ENCODE assay signal across 28 cellular contexts in genomic region chr6:165800337-165800736, GRCh38.
DNase-seq lines count a peak whose midpoint lies in the region; ATAC-seq, FAIRE-seq and TF ChIP-seq lines count a peak whose summit lies in the region.
"Had no signal": no experiment of that assay in that cellular context is flagged by ENCODE, and none has a peak within 500 bp of the region (broad histone marks: within the 10 kb centered on the region; RNA-seq: fewer than 3 reads in every experiment).

No MANE protein-coding gene starts in this region.

- TF ChIP-seq CTCF in mucosa of descending colon (IDR thresholded peaks at IDR 0.05): no peak
- TF ChIP-seq CTCF in left lung (IDR thresholded peaks at IDR 0.05): no peak

- H3K36me3 ChIP-seq in mucosa of descending colon (ENCODE audit: low read depth) (no peaks in the 10 kb centered on the region), GM23248 (ENCODE audit: low read depth) (no peaks in the 10 kb centered on the region), left lung (no peaks in the 10 kb centered on the region)
- H3K36me3 ChIP-seq: BLaER1 treated with 17β-estradiol and CSF1 and Interleukin-3, amounts not matched to agents 10 nM and 100 nM; pancreas; stomach; thyroid gland had no signal

- peak; percentile 11 for ATAC-seq in sciatic nerve
- ATAC-seq in mucosa of descending colon: no peak
- no peak for ATAC-seq in left lung
- ATAC-seq: GM12878, natural killer cell had no signal

- 39 to 57% methylated on average over 10 of the region's 10 CpGs for WGBS in GM23248 (ENCODE audit: low coverage in 1 of 2, low lambda C conversion rate in 2 of 2, missing lambda C conversion rate in 2 of 2), 2 experiments

- DNase-seq in HTR-8/SVneo (ENCODE audit: insufficient read length, low spot score) (peak; percentile 56), caudate nucleus (lab: John Stamatoyannopoulos, UW) (no peak), hepatic stellate cell (ENCODE audit: low spot score) (peak; percentile 56), sciatic nerve (ENCODE audit: low spot score) (no peak), mucosa of descending colon (no peak), GM23248 (no peak), left lung (no peak)
- DNase-seq: activated CD4-positive, alpha-beta memory T cell treated with anti-CD3 and anti-CD28 coated beads for 36 hours; activated CD4-positive, alpha-beta T cell treated with anti-CD3 and anti-CD28 coated beads for 1 hour; activated CD8-positive, alpha-beta memory T cell treated with anti-CD3 and anti-CD28 coated beads, Interleukin-2, amount 50 U/mL, for 4 hours; activated naive CD4-positive, alpha-beta T cell; H9; Karpas-422; MV-4-11; natural killer cell; NCI-H1436; NCI-H2081 treated with DMSO at 0.1 percent for 48 hours; NCI-H226; NCI-H69; pancreas; PC-9; SHP77; stimulated activated CD8-positive, alpha-beta memory T cell treated with anti-CD3 and anti-CD28 coated beads, Interleukin-4, amount 100 ng/mL, for 48 hours; stomach; T-helper 2 cell; thyroid gland had no signal

- H2AFZ ChIP-seq in GM23248: no peak overlapping the region
- H2AFZ ChIP-seq: PC-9 had no signal

- no peaks in the 10 kb centered on the region for H3K27me3 ChIP-seq in GM23248 (replicated peaks; ENCODE audit: insufficient read depth)
- H3K27me3 ChIP-seq in left lung: peaks cover 0 to 17% of the 10 kb centered on the region in 2 donors
- H3K27me3 ChIP-seq: pancreas, thyroid gland had no signal

- H4K20me1 ChIP-seq in GM23248 (ENCODE audit: insufficient read depth): no peaks in the 10 kb centered on the region
- H4K20me1 ChIP-seq: BLaER1 treated with 17β-estradiol and CSF1 and Interleukin-3, amounts not matched to agents 10 nM and 100 nM had no signal

- no peak for FAIRE-seq in HTR-8/SVneo (lab: Jason Lieb, UNC)
- FAIRE-seq: GM12878, pancreas had no signal

- no peaks in the 10 kb centered on the region for H3K9me2 ChIP-seq in GM23248 (ENCODE audit: insufficient read depth)

- no peaks in the 10 kb centered on the region for H3K4me1 ChIP-seq in mucosa of descending colon (ENCODE audit: low read depth)
- H3K4me1 ChIP-seq in GM23248 (ENCODE audit: insufficient read depth): no peaks in the 10 kb centered on the region
- H3K4me1 ChIP-seq in left lung: no peaks in the 10 kb centered on the region
- H3K4me1 ChIP-seq: pancreas, thyroid gland had no signal

- H3F3A ChIP-seq in GM23248 (ENCODE audit: insufficient read depth): no peaks in the 10 kb centered on the region

- H3K9me3 ChIP-seq in mucosa of descending colon (no peaks in the 10 kb centered on the region), GM23248 (ENCODE audit: low read depth) (no peaks in the 10 kb centered on the region), left lung (no peaks in the 10 kb centered on the region)
- H3K9me3 ChIP-seq: pancreas, stomach, thyroid gland had no signal

- H3K27ac ChIP-seq in caudate nucleus (ENCODE audit: low read depth, low read length) (peak overlapping the region; percentile 24), GM23248 (no peak overlapping the region), left lung (no peak overlapping the region)
- H3K27ac ChIP-seq: BLaER1 treated with 17β-estradiol and CSF1 and Interleukin-3, amounts not matched to agents 10 nM and 100 nM; pancreas; PC-9; stomach; thyroid gland had no signal

- H3K4me3 ChIP-seq in mucosa of descending colon (no peak overlapping the region), GM23248 (no peak overlapping the region), left lung (no peak overlapping the region)
- H3K4me3 ChIP-seq: BLaER1 treated with 17β-estradiol and CSF1 and Interleukin-3, amounts not matched to agents 10 nM and 100 nM; GM12878; pancreas; PC-9; stomach; thyroid gland had no signal

- H3K4me2 ChIP-seq in GM23248 (ENCODE audit: unreplicated experiment): no peak overlapping the region
- H3K4me2 ChIP-seq: BLaER1 treated with 17β-estradiol and CSF1 and Interleukin-3, amounts not matched to agents 10 nM and 100 nM; PC-9 had no signal

- in situ Hi-C loops in GM23248 (cut with MboI): no loop called here

- intact Hi-C loops in sciatic nerve (cut with DNase I) (no loop called here), mucosa of descending colon (cut with DNase I, micrococcal nuclease) (no loop called here), left lung (cut with DNase I) (no loop called here)

- H3K9ac ChIP-seq in GM23248: no peak overlapping the region
- H3K9ac ChIP-seq: BLaER1 treated with 17β-estradiol and CSF1 and Interleukin-3, amounts not matched to agents 10 nM and 100 nM had no signal

- H3K79me2 ChIP-seq in GM23248 (ENCODE audit: insufficient read depth): no peaks in the 10 kb centered on the region

Comparison
In these comparisons a context has a peak if more than half of its experiments do, and no peak if none do; other contexts are left out.
1. DNase-seq: peak in HTR-8/SVneo (single experiment) and hepatic stellate cell (single experiment); none in caudate nucleus (0 of 61), sciatic nerve (single experiment), mucosa of descending colon (0 of 3), GM23248 (single experiment) and left lung (0 of 2).